Comparison of ENCODE assay signal across 19 cellular contexts in the genomic region with DNA sequence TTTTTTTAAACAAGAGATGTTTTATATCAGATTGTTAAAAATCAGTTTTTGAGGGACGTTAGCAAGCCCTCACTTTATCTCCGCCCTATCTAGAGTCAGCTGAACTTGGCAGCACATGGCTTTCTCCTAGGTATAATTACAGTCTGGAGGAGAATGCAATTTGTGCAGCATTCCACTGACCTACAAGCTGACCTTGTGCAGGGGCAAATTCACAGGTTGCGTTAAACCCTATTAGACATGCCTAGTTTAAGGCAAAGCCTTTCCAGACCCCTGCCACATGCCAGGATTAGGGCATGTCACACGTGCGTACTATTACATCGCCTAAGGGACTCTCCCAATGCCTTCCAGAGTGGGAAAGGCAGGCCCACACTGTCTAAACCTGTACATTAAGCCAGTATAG.
"Had no signal": no experiment of that assay in that cellular context is flagged by ENCODE, and none has a peak within 500 bp of the region (broad histone marks: within the 10 kb centered on the region; RNA-seq: fewer than 3 reads in every experiment).

No MANE protein-coding gene starts in this region.

- H3K27ac ChIP-seq: coronary artery, heart right ventricle, lower lobe of right lung, tibial nerve had no signal

- H3K27me3 Mint-ChIP-seq: activated CD8-positive, alpha-beta memory T cell treated with anti-CD3 and anti-CD28 coated beads, Interleukin-2, amount 10 ng/mL, durations not matched to agents 7 days and 5 days had no signal

- H3K4me1 Mint-ChIP-seq: activated B cell treated with CpG ODN at 0.5 μM for 24 hours; activated CD8-positive, alpha-beta memory T cell treated with anti-CD3 and anti-CD28 coated beads, Interleukin-2, amount 10 ng/mL, durations not matched to agents 7 days and 5 days; central memory CD8-positive, alpha-beta T cell; immature natural killer cell; T-cell had no signal

- H3K9me3 ChIP-seq: lower lobe of right lung, tibial nerve had no signal

- H3K36me3 ChIP-seq: heart right ventricle, lower lobe of right lung, tibial nerve had no signal

- H3K9me3 Mint-ChIP-seq: activated B cell treated with CpG ODN at 0.5 μM for 24 hours; activated CD4-positive, alpha-beta memory T cell treated with anti-CD3 and anti-CD28 coated beads for 36 hours; brain; central memory CD8-positive, alpha-beta T cell; natural killer cell treated with Interleukin-12 subunit alpha and Interleukin-12 subunit beta and Interleukin-15 and Interleukin-18, amount 100 ng/mL, for 72 hours; T-cell had no signal

- H3K27ac Mint-ChIP-seq: activated B cell treated with CpG ODN at 0.5 μM for 24 hours; activated CD4-positive, alpha-beta memory T cell treated with anti-CD3 and anti-CD28 coated beads for 36 hours; activated CD8-positive, alpha-beta memory T cell treated with anti-CD3 and anti-CD28 coated beads, Interleukin-2, amount 10 ng/mL, durations not matched to agents 7 days and 5 days; activated naive CD8-positive, alpha-beta T cell; immature natural killer cell; natural killer cell treated with Interleukin-12 subunit alpha and Interleukin-12 subunit beta and Interleukin-15 and Interleukin-18, amount 100 ng/mL, for 72 hours; T-cell had no signal

- H3K4me1 ChIP-seq: lower lobe of right lung, tibial nerve had no signal

- DNase-seq: activated B cell treated with CpG ODN at 0.5 μM for 24 hours; activated CD4-positive, alpha-beta memory T cell treated with anti-CD3 and anti-CD28 coated beads for 36 hours; activated CD4-positive, alpha-beta T cell treated with anti-CD3 and anti-CD28 coated beads for 4 hours; activated CD8-positive, alpha-beta memory T cell treated with anti-CD3 and anti-CD28 coated beads, Interleukin-2, amount 10 ng/mL, durations not matched to agents 7 days and 5 days; erythroblast; heart right ventricle; immature natural killer cell; lower lobe of right lung; posterior cingulate gyrus; stimulated activated CD4-positive, alpha-beta T cell treated with anti-CD3 and anti-CD28 coated beads, Interleukin-2, amount 100 ng/mL, for 24 hours; stimulated activated naive CD4-positive, alpha-beta T cell treated with Interleukin-2 at 50 U/mL for 16 hours; substantia nigra; T-cell had no signal

- ATAC-seq: activated CD8-positive, alpha-beta memory T cell treated with anti-CD3 and anti-CD28 coated beads, Interleukin-2, amount 10 ng/mL, durations not matched to agents 7 days and 5 days; lower lobe of right lung; T-cell had no signal

- H3K27me3 ChIP-seq: heart right ventricle, tibial nerve had no signal

- H3K4me3 ChIP-seq: coronary artery, heart right ventricle, lower lobe of right lung, tibial nerve had no signal

- H3K36me3 Mint-ChIP-seq: activated CD4-positive, alpha-beta memory T cell treated with anti-CD3 and anti-CD28 coated beads for 36 hours; activated CD8-positive, alpha-beta memory T cell treated with anti-CD3 and anti-CD28 coated beads, Interleukin-2, amount 10 ng/mL, durations not matched to agents 7 days and 5 days; activated naive CD8-positive, alpha-beta T cell; brain; immature natural killer cell; natural killer cell treated with Interleukin-12 subunit alpha and Interleukin-12 subunit beta and Interleukin-15 and Interleukin-18, amount 100 ng/mL, for 72 hours; T-cell had no signal

- H3K4me3 Mint-ChIP-seq: activated B cell treated with CpG ODN at 0.5 μM for 24 hours; activated CD4-positive, alpha-beta memory T cell treated with anti-CD3 and anti-CD28 coated beads for 36 hours; activated CD8-positive, alpha-beta memory T cell treated with anti-CD3 and anti-CD28 coated beads, Interleukin-2, amount 10 ng/mL, durations not matched to agents 7 days and 5 days; activated naive CD8-positive, alpha-beta T cell; brain; central memory CD8-positive, alpha-beta T cell; immature natural killer cell; natural killer cell treated with Interleukin-12 subunit alpha and Interleukin-12 subunit beta and Interleukin-15 and Interleukin-18, amount 100 ng/mL, for 72 hours; T-cell had no signal
